In genomic region chr1:100532645-100533044, GRCh38 we compare ENCODE assay signal across 18 cellular contexts. TPM values are rescaled to one million over a fixed set of nuclear protein-coding genes. Genes with fewer than 3 reads are reported as not detected.
"Had no signal": no experiment of that assay in that cellular context is flagged by ENCODE, and none has a peak within 500 bp of the region (broad histone marks: within the 10 kb centered on the region; RNA-seq: fewer than 3 reads in every experiment).

No MANE protein-coding gene starts in this region.

- H3K4me3 Mint-ChIP-seq: activated CD4-positive, alpha-beta T cell treated with anti-CD3 and anti-CD28 coated beads for 36 hours; activated CD8-positive, alpha-beta T cell treated with anti-CD3 and anti-CD28 coated beads, Interleukin-2, amount 10 ng/mL, durations not matched to agents 7 days and 5 days; activated naive CD4-positive, alpha-beta T cell treated with anti-CD3 and anti-CD28 coated beads, Interleukin-2, amount 10 ng/mL, durations not matched to agents 7 days and 5 days; activated T-cell treated with anti-CD3 and anti-CD28 coated beads, Interleukin-2, amount 50 U/mL, for 4 hours; stimulated activated naive CD8-positive, alpha-beta T cell treated with anti-CD3 and anti-CD28 coated beads, Interleukin-15, Interleukin-2, amounts not matched to agents 100 ng/mL and 50 ng/mL, for 24 hours; T-helper 2 cell treated with Interferon-gamma antibody and Interleukin-4, amounts not matched to agents 5 μg/mL and 100 μg/mL, for 36 hours; WTC11 had no signal

- ATAC-seq: activated CD4-positive, alpha-beta T cell treated with anti-CD3 and anti-CD28 coated beads for 36 hours; activated CD8-positive, alpha-beta T cell treated with anti-CD3 and anti-CD28 coated beads, Interleukin-2, amount 10 ng/mL, durations not matched to agents 7 days and 5 days; activated T-cell treated with anti-CD3 and anti-CD28 coated beads, Interleukin-2, amount 50 U/mL, for 4 hours; WTC11 had no signal

- H3K36me3 Mint-ChIP-seq: activated naive CD4-positive, alpha-beta T cell treated with anti-CD3 and anti-CD28 coated beads, Interleukin-2, amount 10 ng/mL, durations not matched to agents 7 days and 5 days; WTC11 had no signal

- H3K4me1 ChIP-seq: ascending aorta, uterus had no signal

- H3K27ac ChIP-seq: ascending aorta, coronary artery, transverse colon, uterus had no signal

- DNase-seq: activated CD4-positive, alpha-beta T cell treated with anti-CD3 and anti-CD28 coated beads for 36 hours; activated CD8-positive, alpha-beta T cell treated with anti-CD3 and anti-CD28 coated beads, Interleukin-2, amount 10 ng/mL, durations not matched to agents 7 days and 5 days; activated naive CD4-positive, alpha-beta T cell treated with anti-CD3 and anti-CD28 coated beads, Interleukin-2, amount 10 ng/mL, durations not matched to agents 7 days and 5 days; activated T-cell treated with anti-CD3 and anti-CD28 coated beads, Interleukin-2, amount 50 U/mL, for 4 hours; erythroblast; foreskin melanocyte; glutamatergic neuron; hypothalamus; islet precursor cell; mammary epithelial cell; midbrain; transverse colon; uterus had no signal

- H3K9me3 Mint-ChIP-seq: activated naive CD4-positive, alpha-beta T cell treated with anti-CD3 and anti-CD28 coated beads, Interleukin-2, amount 10 ng/mL, durations not matched to agents 7 days and 5 days; activated T-cell treated with anti-CD3 and anti-CD28 coated beads, Interleukin-2, amount 50 U/mL, for 4 hours; stimulated activated naive CD8-positive, alpha-beta T cell treated with anti-CD3 and anti-CD28 coated beads, Interleukin-15, Interleukin-2, amounts not matched to agents 100 ng/mL and 50 ng/mL, for 24 hours; T-helper 2 cell treated with Interferon-gamma antibody and Interleukin-4, amounts not matched to agents 5 μg/mL and 100 μg/mL, for 36 hours; WTC11 had no signal

- H3K27ac Mint-ChIP-seq: activated CD4-positive, alpha-beta T cell treated with anti-CD3 and anti-CD28 coated beads for 36 hours; activated CD8-positive, alpha-beta T cell treated with anti-CD3 and anti-CD28 coated beads, Interleukin-2, amount 10 ng/mL, durations not matched to agents 7 days and 5 days; activated naive CD4-positive, alpha-beta T cell treated with anti-CD3 and anti-CD28 coated beads, Interleukin-2, amount 10 ng/mL, durations not matched to agents 7 days and 5 days; stimulated activated naive CD8-positive, alpha-beta T cell treated with anti-CD3 and anti-CD28 coated beads, Interleukin-15, Interleukin-2, amounts not matched to agents 100 ng/mL and 50 ng/mL, for 24 hours; T-helper 2 cell treated with Interferon-gamma antibody and Interleukin-4, amounts not matched to agents 5 μg/mL and 100 μg/mL, for 36 hours; WTC11 had no signal

- H3K9me3 ChIP-seq: ascending aorta, transverse colon, uterus had no signal

- H3K4me3 ChIP-seq: ascending aorta, coronary artery, transverse colon, uterus had no signal

- H3K36me3 ChIP-seq: ascending aorta, transverse colon, uterus had no signal

- H3K27me3 ChIP-seq: ascending aorta, uterus had no signal

RNA-seq across cellular contexts. Expression of gene GPR88, which starts 5.3 kb away (rescaled TPM):
- total RNA-seq: activated CD8-positive, alpha-beta T cell treated with anti-CD3 and anti-CD28 coated beads, Interleukin-2, amount 10 ng/mL, durations not matched to agents 7 days and 5 days; activated T-cell treated with anti-CD3 and anti-CD28 coated beads, Interleukin-2, amount 50 U/mL, for 4 hours; ascending aorta; mammary epithelial cell; WTC11 had no signal
